Comparison of ENCODE assay signal across 22 cellular contexts in the genomic region with DNA sequence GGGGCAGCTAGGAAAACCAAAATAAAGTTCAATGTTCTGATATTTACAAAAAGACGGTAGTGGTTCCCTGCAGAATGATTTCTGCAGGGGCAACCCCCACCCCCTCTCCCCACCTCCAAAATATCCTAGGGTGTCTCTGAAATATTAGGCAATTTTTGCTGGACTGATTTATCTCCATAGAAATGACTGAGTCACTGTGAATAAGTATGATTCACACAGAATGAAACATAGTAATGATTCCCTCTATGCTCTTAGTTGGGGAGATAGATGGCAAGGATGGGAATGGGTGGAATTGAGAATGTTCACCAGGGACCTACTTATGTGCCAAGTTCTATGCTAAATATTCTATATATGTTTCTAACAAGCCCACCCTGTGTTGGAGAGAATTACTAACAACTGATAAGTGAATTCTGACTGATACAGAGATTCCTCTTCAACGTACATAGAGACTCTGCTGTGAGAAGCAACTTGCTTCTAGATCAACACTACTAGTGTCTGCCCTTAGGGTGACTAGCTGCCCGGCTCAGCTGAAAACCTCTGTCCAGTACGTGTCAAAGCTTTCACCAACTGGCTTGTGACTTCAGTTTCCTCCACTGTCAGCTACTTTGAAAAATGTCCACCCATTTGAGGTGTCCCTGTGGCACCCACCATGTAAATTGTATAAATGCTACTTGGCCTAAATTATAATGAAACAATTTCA. TPM values are rescaled to one million over a fixed set of nuclear protein-coding genes. Genes with fewer than 3 reads are reported as not detected.
DNase-seq lines count a peak whose midpoint lies in the region; ATAC-seq, FAIRE-seq and TF ChIP-seq lines count a peak whose summit lies in the region.
"Had no signal": no experiment of that assay in that cellular context is flagged by ENCODE, and none has a peak within 500 bp of the region (broad histone marks: within the 10 kb centered on the region; RNA-seq: fewer than 3 reads in every experiment).

No MANE protein-coding gene starts in this region.

- peak; percentile 97 for FAIRE-seq in H54 (lab: Jason Lieb, UNC)

- TF ChIP-seq POLR2A in H54 (IDR thresholded peaks at IDR 0.05; ENCODE audit: low read depth, low read length): no peak

- CTCF ChIA-PET in RWPE1 (lab: Yijun Ruan, JAX): interaction anchor here (0.6 to 0.8 kb wide), 3 partner anchors 180 to 1262 kb away, joined by 3 to 7 read pairs (median 3); no protein-coding TSS in a partner anchor

- ATAC-seq in esophagus mucosa: peak; percentile 31
- ATAC-seq: Right ventricle myocardium inferior, sciatic nerve had no signal

- peak; percentile 11 for DNase-seq in H54 (ENCODE audit: insufficient read length, low spot score)
- DNase-seq in RWPE1 (ENCODE audit: low spot score): peak; percentile 61
- peak; percentile 4 for DNase-seq in renal cortical epithelial cell (ENCODE audit: low read depth)
- no peak for DNase-seq in globus pallidus (ENCODE audit: low spot score)
- DNase-seq in NCI-H1436 treated with DMSO at 0.1 percent for 48 hours (lab: John Stamatoyannopoulos, UW): no peak
- no peak for DNase-seq in NCI-H526 (lab: John Stamatoyannopoulos, UW)
- no peak for DNase-seq in hypothalamus (lab: John Stamatoyannopoulos, UW)
- DNase-seq: activated CD4-positive, CD25-positive, alpha-beta regulatory T cell treated with anti-CD3 and anti-CD28 coated beads, Interleukin-2, amount 50 U/mL, for 72 hours; activated CD8-positive, alpha-beta memory T cell treated with anti-CD3 and anti-CD28 coated beads, Interleukin-2, amount 50 U/mL, for 48 hours; activated naive CD4-positive, alpha-beta T cell treated with anti-CD3 and anti-CD28 coated beads, Interleukin-2, amount 50 U/mL, for 16 hours; CD4-positive, alpha-beta T cell; DMS79 treated with DMSO at 0.1 percent for 48 hours; glutamatergic neuron; islet precursor cell; NCI-H2029 treated with DMSO at 0.1 percent for 48 hours; NCI-H774; stimulated activated CD4-positive, alpha-beta T cell treated with anti-CD3 and anti-CD28 coated beads, Interleukin-4, amount 100 ng/mL, for 24 hours; thyroid gland had no signal

- H3K27ac ChIP-seq in RWPE1: no peak overlapping the region
- H3K27ac ChIP-seq: neutrophil, thyroid gland had no signal

- POLR2A ChIA-PET in RWPE1 (lab: Yijun Ruan, JAX; ENCODE audit: low non-redundant PET): no interaction called here

- no peak for TF ChIP-seq CTCF in RWPE1 (conservative IDR thresholded peaks at IDR 0.05; ENCODE audit: low read depth)

RNA-seq across cellular contexts. Expression of a gene that starts 38.4 kb away (rescaled TPM):
- total RNA-seq in esophagus mucosa (43.8 TPM), renal cortical epithelial cell (32.1 and 38.2 TPM in 2 replicates)

Comparison
In these comparisons a context has a peak if more than half of its experiments do, and no peak if none do; other contexts are left out.
1. DNase-seq: peak in H54 (single experiment), RWPE1 (single experiment) and renal cortical epithelial cell (single experiment); none in globus pallidus (single experiment), NCI-H1436 treated with DMSO at 0.1 percent for 48 hours (single experiment), NCI-H526 (0 of 2) and hypothalamus (0 of 51).